Comparison of ENCODE assay signal across 11 cellular contexts in the genomic region with DNA sequence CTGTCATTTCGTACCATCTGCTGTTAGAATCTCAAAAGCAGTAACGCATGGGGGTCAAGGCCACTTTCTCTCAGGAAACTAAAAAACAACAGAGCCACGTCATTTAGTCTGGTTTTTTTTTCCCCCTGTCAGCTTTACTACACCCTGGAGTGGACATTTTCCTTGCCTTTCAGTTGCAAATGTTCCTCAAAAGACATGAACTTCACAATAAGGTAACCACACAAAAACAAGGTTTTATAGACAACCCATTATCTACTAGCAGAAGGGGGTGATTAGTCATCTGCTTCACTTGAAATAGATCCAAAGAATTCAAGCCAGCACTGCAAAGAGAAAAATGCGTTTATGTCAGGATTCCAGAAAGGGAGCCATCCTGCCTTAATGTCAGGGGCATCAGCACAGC.
DNase-seq lines count a peak whose midpoint lies in the region; ATAC-seq and TF ChIP-seq lines count a peak whose summit lies in the region.
"Had no signal": no experiment of that assay in that cellular context is flagged by ENCODE, and none has a peak within 500 bp of the region (broad histone marks: within the 10 kb centered on the region; RNA-seq: fewer than 3 reads in every experiment).

No MANE protein-coding gene starts in this region.

- TF ChIP-seq CTCF in mucosa of descending colon (IDR thresholded peaks at IDR 0.05) (no peak), coronary artery (IDR thresholded peaks at IDR 0.05) (no peak), heart right ventricle (IDR thresholded peaks at IDR 0.05) (no peak)

- H3K9ac ChIP-seq in adipocyte (ENCODE audit: low read length) (peak overlapping the region; percentile 56), iPS-20b (ENCODE audit: low read depth, low read length) (no peak overlapping the region)

- no peak for ATAC-seq in mucosa of descending colon
- no peak for ATAC-seq in HG02852 (IDR thresholded peaks at IDR 0.05; ENCODE audit: unreplicated experiment)
- no peak for ATAC-seq in heart right ventricle

- no peaks in the 10 kb centered on the region for H3K36me3 ChIP-seq in adipocyte (ENCODE audit: control insufficient read depth, insufficient read depth, low read length, severe bottlenecking)
- no peaks in the 10 kb centered on the region for H3K36me3 ChIP-seq in iPS-20b (ENCODE audit: insufficient read depth, low read depth, low read length)
- no peaks in the 10 kb centered on the region for H3K36me3 ChIP-seq in mucosa of descending colon (ENCODE audit: low read depth)
- H3K36me3 ChIP-seq in heart right ventricle: no peaks in the 10 kb centered on the region
- H3K36me3 ChIP-seq: adrenal gland, prostate gland had no signal

- H3K4me1 ChIP-seq in adipocyte (ENCODE audit: control insufficient read depth, insufficient read depth, low read length) (peaks cover 11% of the 10 kb centered on the region), iPS-20b (ENCODE audit: insufficient read depth, low read length) (peaks cover 40% of the 10 kb centered on the region), mucosa of descending colon (ENCODE audit: low read depth) (no peaks in the 10 kb centered on the region), heart right ventricle (no peaks in the 10 kb centered on the region)
- H3K4me1 ChIP-seq: Caco-2, prostate gland had no signal

- intact Hi-C loops in mucosa of descending colon (cut with DNase I, micrococcal nuclease) (no loop called here), heart right ventricle (cut with DNase I) (no loop called here)

- H3K27ac ChIP-seq in iPS-20b (ENCODE audit: low read length): no peak overlapping the region
- no peak overlapping the region for H3K27ac ChIP-seq in coronary artery
- H3K27ac ChIP-seq in heart right ventricle: no peak overlapping the region
- H3K27ac ChIP-seq: adrenal gland, prostate gland had no signal

- H3K9me3 ChIP-seq in adipocyte (ENCODE audit: control insufficient read depth, low read length): no peaks in the 10 kb centered on the region
- H3K9me3 ChIP-seq in iPS-20b (ENCODE audit: insufficient read depth, low read depth, low read length): no peaks in the 10 kb centered on the region
- no peaks in the 10 kb centered on the region for H3K9me3 ChIP-seq in mucosa of descending colon
- peaks cover 0 to 5% (median 0%) of the 10 kb centered on the region in 11 donors for H3K9me3 ChIP-seq in heart right ventricle
- H3K9me3 ChIP-seq: adrenal gland, Caco-2, prostate gland had no signal

- 49 to 61% methylated on average over 4 of the region's 4 CpGs for WGBS in heart right ventricle, 2 donors

- H3K4me3 ChIP-seq in adipocyte (ENCODE audit: low read length): peak overlapping the region; percentile 3
- H3K4me3 ChIP-seq in iPS-20b (ENCODE audit: low read length): peak overlapping the region; percentile 17; the same call in 1 of the 2 replicates
- H3K4me3 ChIP-seq in mucosa of descending colon: no peak overlapping the region
- no peak overlapping the region for H3K4me3 ChIP-seq in coronary artery
- H3K4me3 ChIP-seq in heart right ventricle: no peak overlapping the region
- H3K4me3 ChIP-seq: adrenal gland, prostate gland had no signal

- H3K27me3 ChIP-seq in adipocyte (replicated peaks; ENCODE audit: control insufficient read depth, insufficient read depth, low read length): no peaks in the 10 kb centered on the region
- H3K27me3 ChIP-seq in iPS-20b (ENCODE audit: insufficient read depth, low read length): no peaks in the 10 kb centered on the region
- H3K27me3 ChIP-seq in heart right ventricle: no peaks in the 10 kb centered on the region
- H3K27me3 ChIP-seq: adrenal gland had no signal

- DNase-seq in AG08396 (ENCODE audit: low spot score) (peak; percentile 40), HS-5 (ENCODE audit: low read depth) (peak; percentile 35), adipocyte (ENCODE audit: low read depth) (peak; percentile 46), mucosa of descending colon (no peak), coronary artery (ENCODE audit: low spot score) (no peak), heart right ventricle (no peak)
- DNase-seq: Caco-2 had no signal

Comparison
In these comparisons a context has a peak if more than half of its experiments do, and no peak if none do; other contexts are left out.
1. DNase-seq: peak in AG08396 (single experiment), HS-5 (single experiment) and adipocyte (single experiment); none in mucosa of descending colon (0 of 3), coronary artery (single experiment) and heart right ventricle (0 of 2).
2. H3K4me3 ChIP-seq: peak in adipocyte (single experiment) and iPS-20b (single experiment); none in mucosa of descending colon (single experiment), coronary artery (single experiment) and heart right ventricle (0 of 10).